In genomic region chr2:46615555-46616487, GRCh38 we compare ENCODE assay signal across 8 cellular contexts. TPM values are rescaled to one million over a fixed set of nuclear protein-coding genes. Genes with fewer than 3 reads are reported as not detected.
DNase-seq lines count a peak whose midpoint lies in the region; ATAC-seq and TF ChIP-seq lines count a peak whose summit lies in the region.

No MANE protein-coding gene starts in this region.

- no peak overlapping the region for H2BK20ac ChIP-seq in IMR-90 (ENCODE audit: low read depth, low read length)

- H3K4me3 ChIP-seq in DOHH2 (ENCODE audit: low read length) (peak overlapping the region; percentile 74), IMR-90 (ENCODE audit: insufficient read depth, low read depth, low read length) (peak overlapping the region; percentile 88), mesenchymal stem cell (ENCODE audit: insufficient read depth in 1 of 2, low read depth in 1 of 2, low read length in 2 of 2) (peak overlapping the region; percentile 74 to 90)
- peak overlapping the region; percentile 93 for H3K4me3 ChIP-seq in effector memory CD4-positive, alpha-beta T cell (ENCODE audit: insufficient read depth, low read depth, low read length, poor library complexity, severe bottlenecking)

- TF ChIP-seq CTCF in DOHH2 (IDR thresholded peaks at IDR 0.05; ENCODE audit: low read depth, low read length, poor library complexity, severe bottlenecking) (peak; percentile 57), IMR-90 (conservative IDR thresholded peaks at IDR 0.05; ENCODE audit: low read depth, low read length) (peak; percentile 30; the same call in 1 of the 2 replicates), WTC11 (IDR thresholded peaks at IDR 0.05) (no peak)

- H3K4me1 ChIP-seq in DOHH2 (ENCODE audit: control insufficient read depth, low read length) (peaks cover 36% of the 10 kb centered on the region), IMR-90 (ENCODE audit: control insufficient read depth, insufficient read depth, low read length) (no peaks in the 10 kb centered on the region; the same call in 1 of the 2 replicates), mesenchymal stem cell (ENCODE audit: control insufficient read depth, insufficient read depth, low read depth, low read length) (no peaks in the 10 kb centered on the region)
- peaks cover 10% of the 10 kb centered on the region for H3K4me1 ChIP-seq in effector memory CD4-positive, alpha-beta T cell (ENCODE audit: control insufficient read depth, insufficient read depth, low read length, poor library complexity, severe bottlenecking)

- H3K36me3 ChIP-seq in DOHH2 (ENCODE audit: control insufficient read depth, low read length) (peaks cover 25% of the 10 kb centered on the region), IMR-90 (ENCODE audit: control insufficient read depth, insufficient read depth, low read length) (peaks cover 7% of the 10 kb centered on the region), mesenchymal stem cell (ENCODE audit: control insufficient read depth in 1 of 2, insufficient read depth in 2 of 2, low read depth in 1 of 2, low read length in 2 of 2) (peaks cover 4 to 33% of the 10 kb centered on the region in 2 experiments)
- H3K36me3 ChIP-seq in effector memory CD4-positive, alpha-beta T cell (ENCODE audit: control insufficient read depth, insufficient read depth, low read length) = peaks cover 12% of the 10 kb centered on the region

- H3K23ac ChIP-seq in IMR-90 (ENCODE audit: low read depth, low read length) (peak overlapping the region; percentile 75), mesenchymal stem cell (ENCODE audit: low read length in 2 of 2) (peak overlapping the region in 1 of 2 experiments; percentile 97)

- H3K27me3 ChIP-seq in DOHH2 (ENCODE audit: control insufficient read depth, low read length) (no peaks in the 10 kb centered on the region), IMR-90 (ENCODE audit: control insufficient read depth, insufficient read depth, low read length) (no peaks in the 10 kb centered on the region), mesenchymal stem cell (ENCODE audit: control insufficient read depth in 1 of 2, insufficient read depth in 1 of 2, low read length in 2 of 2) (no peaks in the 10 kb centered on the region)
- H3K27me3 ChIP-seq in effector memory CD4-positive, alpha-beta T cell (replicated peaks; ENCODE audit: control insufficient read depth, insufficient read depth, low read length, poor library complexity, severe bottlenecking) = no peaks in the 10 kb centered on the region

- in situ Hi-C loops in IMR-90 (cut with MboI; ENCODE audit: low sequenced_read_pairs) = no loop called here

- H3K79me1 ChIP-seq in IMR-90 (ENCODE audit: low read depth in 1 of 2, low read length in 2 of 2) (peaks cover 18 to 33% of the 10 kb centered on the region in 2 experiments), mesenchymal stem cell (replicated peaks; ENCODE audit: low read length, poor library complexity, severe bottlenecking) (peaks cover 15% of the 10 kb centered on the region)

- POLR2A ChIA-PET in IMR-90 (lab: Charles Lee; ENCODE audit: unreplicated experiment) = no interaction called here
- POLR2A ChIA-PET in WTC11 (lab: Charles Lee) = no interaction called here

- WGBS in IMR-90 (ENCODE audit: extremely low coverage in 2 of 2, insufficient read length in 1 of 2), 2 experiments = no CpG with 5 or more reads among the region's 23 CpGs
- WGBS in mesenchymal stem cell = 12% methylated on average over 18 of the region's 23 CpGs

- H3K4me1 Mint-ChIP-seq in WTC11 = peaks cover 14% of the 10 kb centered on the region

- H3K18ac ChIP-seq in IMR-90 (ENCODE audit: low read depth, low read length) (no peak overlapping the region; the same call in 1 of the 2 replicates), mesenchymal stem cell (ENCODE audit: low read depth in 1 of 2, low read length in 2 of 2) (peak overlapping the region in 1 of 2 experiments; percentile 84)

- H3K14ac ChIP-seq in IMR-90 (replicated peaks; ENCODE audit: low read depth, low read length) = peak overlapping the region; percentile 13; the same call in 1 of the 2 replicates
- H3K14ac ChIP-seq in mesenchymal stem cell (ENCODE audit: low read length in 2 of 2) = peak overlapping the region in 1 of 2 experiments; percentile 27

- H4K20me1 ChIP-seq in DOHH2 (ENCODE audit: control insufficient read depth, insufficient read depth, low read depth, low read length) (no peaks in the 10 kb centered on the region), IMR-90 (ENCODE audit: insufficient read depth, low read length) (no peaks in the 10 kb centered on the region)

- no peak overlapping the region for H2BK120ac ChIP-seq in IMR-90 (ENCODE audit: low read depth, low read length)
- H2BK120ac ChIP-seq in mesenchymal stem cell (ENCODE audit: low read depth, low read length) = no peak overlapping the region

- H2AFZ ChIP-seq in IMR-90 (replicated peaks; ENCODE audit: low read length, poor library complexity) (peak overlapping the region; percentile 100), mesenchymal stem cell (ENCODE audit: low read depth, low read length) (peak overlapping the region; percentile 78)

- TF ChIP-seq POLR2A in IMR-90 (IDR thresholded peaks at IDR 0.05; ENCODE audit: low read depth, low read length) = no peak

- peaks cover 10% of the 10 kb centered on the region for H3K36me3 Mint-ChIP-seq in WTC11

- BruUV-seq in IMR-90 (replicated peaks; lab: Mats Ljungman, UMichigan) = TSS peak; percentile 44

- H4K91ac ChIP-seq in IMR-90 (ENCODE audit: insufficient read depth, low read depth, low read length) (no peak overlapping the region), mesenchymal stem cell (ENCODE audit: low read length) (no peak overlapping the region)

- H4K5ac ChIP-seq in IMR-90 (ENCODE audit: low read depth, low read length) = peak overlapping the region; percentile 9; the same call in 1 of the 2 replicates

- CTCF ChIA-PET in IMR-90 (lab: Yijun Ruan, JAX) = no interaction called here
- CTCF ChIA-PET in WTC11 (lab: Charles Lee) = no interaction called here

- H3K27me3 Mint-ChIP-seq in WTC11 (ENCODE audit: low read depth) = no peaks in the 10 kb centered on the region

- peak overlapping the region; percentile 66 for H3K27ac ChIP-seq in DOHH2 (ENCODE audit: low read depth, low read length)
- peak overlapping the region; percentile 71 for H3K27ac ChIP-seq in IMR-90 (ENCODE audit: insufficient read depth, low read length)
- peak overlapping the region; percentile 93 for H3K27ac ChIP-seq in effector memory CD4-positive, alpha-beta T cell (ENCODE audit: insufficient read depth, low read length, poor library complexity, severe bottlenecking)
- peak overlapping the region; percentile 9 for H3K27ac ChIP-seq in mesenchymal stem cell (ENCODE audit: low read length, poor library complexity, severe bottlenecking)
- H3K27ac ChIP-seq in temporal lobe (ENCODE audit: low read depth, low read length) = peak overlapping the region; percentile 80

- TF ChIP-seq RAD21 in IMR-90 (IDR thresholded peaks at IDR 0.05; ENCODE audit: low read length) = no peak

- peak overlapping the region; percentile 80 for H3K9ac ChIP-seq in IMR-90 (ENCODE audit: low read depth, low read length)
- H3K9ac ChIP-seq in mesenchymal stem cell (ENCODE audit: low read length) = peak overlapping the region; percentile 97

- peaks cover 51% of the 10 kb centered on the region for H3K79me2 ChIP-seq in DOHH2 (ENCODE audit: control insufficient read depth, low read length)

- H3K4me2 ChIP-seq in DOHH2 (ENCODE audit: low read length) = peak overlapping the region; percentile 71
- H3K4me2 ChIP-seq in IMR-90 (ENCODE audit: low read depth, low read length) = peak overlapping the region; percentile 96
- H3K4me2 ChIP-seq in mesenchymal stem cell (ENCODE audit: low read length, poor library complexity, severe bottlenecking) = peak overlapping the region; percentile 90

- peak overlapping the region; percentile 54; the same call in 1 of the 2 replicates for H3K56ac ChIP-seq in IMR-90 (ENCODE audit: extremely low read depth, insufficient read depth, low read length)

- H3K9me3 Mint-ChIP-seq in WTC11 = no peaks in the 10 kb centered on the region

- H2AK9ac ChIP-seq in IMR-90 (replicated peaks; ENCODE audit: low read depth, low read length, poor library complexity) = peak overlapping the region; percentile 93

- DNase-seq in IMR-90 (peak; percentile 14), WTC11 (ENCODE audit: low spot score) (no peak), mesenchymal stem cell (peak; percentile 46), NK-92 (lab: John Stamatoyannopoulos, UW; ENCODE audit: unreplicated experiment) (no peak)
- DNase-seq in effector memory CD4-positive, alpha-beta T cell = peak in 1 of 3 donors; percentile 2
- no peak for DNase-seq in stimulated activated naive CD4-positive, alpha-beta T cell treated with Interleukin-2 at 50 U/mL for 16 hours (lab: John Stamatoyannopoulos, UW)

- peak overlapping the region; percentile 96 for H3K27ac Mint-ChIP-seq in WTC11

- dilution Hi-C loops in IMR-90 (cut with HindIII; ENCODE audit: low sequenced_read_pairs, unreplicated experiment) = no loop called here

- H3K9me3 ChIP-seq in DOHH2 (ENCODE audit: control insufficient read depth, insufficient read depth, low read length) (no peaks in the 10 kb centered on the region), IMR-90 (ENCODE audit: control insufficient read depth, insufficient read depth, low read length) (no peaks in the 10 kb centered on the region), mesenchymal stem cell (ENCODE audit: control insufficient read depth, low read length) (no peaks in the 10 kb centered on the region)
- H3K9me3 ChIP-seq in effector memory CD4-positive, alpha-beta T cell (ENCODE audit: control insufficient read depth, low read length) = no peaks in the 10 kb centered on the region

- ATAC-seq in IMR-90 (ENCODE audit: low read depth) (no peak), WTC11 (peak; percentile 4)

- no peak overlapping the region for H2BK12ac ChIP-seq in mesenchymal stem cell (ENCODE audit: low read length in 2 of 2)

- H3K9me1 ChIP-seq in IMR-90 (ENCODE audit: insufficient read depth, low read length) = no peaks in the 10 kb centered on the region

- peak overlapping the region; percentile 79; the same call in 1 of the 2 replicates for H2AK5ac ChIP-seq in IMR-90 (ENCODE audit: low read depth, low read length)
- H2AK5ac ChIP-seq in mesenchymal stem cell (ENCODE audit: low read length, severe bottlenecking) = no peak overlapping the region

- peak overlapping the region; percentile 89 for H3K4me3 Mint-ChIP-seq in WTC11

- peaks cover 3% of the 10 kb centered on the region; the same call in 1 of the 2 replicates for H3F3A ChIP-seq in DOHH2 (ENCODE audit: control insufficient read depth, insufficient read depth)

- intact Hi-C loops in IMR-90 (cut with micrococcal nuclease) = no loop called here

- H4K8ac ChIP-seq in IMR-90 (ENCODE audit: low read depth in 2 of 2, low read length in 2 of 2) = peak overlapping the region; percentile 38 to 57; a peak in 3 of 4 replicates
- peak overlapping the region; percentile 83 for H4K8ac ChIP-seq in mesenchymal stem cell (ENCODE audit: low read length)

- no peaks in the 10 kb centered on the region for H3K9me2 ChIP-seq in DOHH2 (replicated peaks; ENCODE audit: control insufficient read depth, low read length)

- no peak overlapping the region for H2BK15ac ChIP-seq in IMR-90 (ENCODE audit: low read depth, low read length)
- H2BK15ac ChIP-seq in mesenchymal stem cell (ENCODE audit: low read depth, poor library complexity, severe bottlenecking) = no peak overlapping the region

- H3K4ac ChIP-seq in IMR-90 (ENCODE audit: low read depth, low read length) = peak overlapping the region; percentile 34
- H3K4ac ChIP-seq in mesenchymal stem cell (ENCODE audit: low read depth in 1 of 2, low read length in 2 of 2) = peak overlapping the region in 1 of 2 experiments; percentile 96

- peak overlapping the region; percentile 67 for H2BK5ac ChIP-seq in IMR-90 (ENCODE audit: low read depth, low read length, poor library complexity, severe bottlenecking)
- H2BK5ac ChIP-seq in mesenchymal stem cell (ENCODE audit: low read depth, low read length, poor library complexity, severe bottlenecking) = no peak overlapping the region

RNA-seq across cellular contexts. Expression of gene PIGF, which starts 1.0 kb away (rescaled TPM):
- 21.3 and 36.1 TPM in 2 replicates for total RNA-seq in IMR-90 (2012; rRNA removed)
- 19.0 and 22.7 TPM in 2 replicates for polyA plus RNA-seq in IMR-90 (2012; rRNA removed)
- 4.8 and 11.2 TPM in 2 replicates for polyA plus RNA-seq in IMR-90 (2012; cell fraction: cytosol; rRNA removed)
- polyA plus RNA-seq in IMR-90 (2012; cell fraction: nucleus; rRNA removed; ENCODE audit: low replicate concordance) = 3.0 and 25.7 TPM in 2 replicates
- total RNA-seq in WTC11 (2021) = 30.3 to 39.1 TPM (median 33.8 TPM) in 3 replicates
- polyA plus RNA-seq in mesenchymal stem cell (2013, experiment 1 of 2) = 21.3 TPM
- polyA plus RNA-seq in mesenchymal stem cell (2013, experiment 2 of 2) = 21.4 TPM
- 21.6 TPM for total RNA-seq in temporal lobe

RNA-seq across cellular contexts. Expression of gene CRIPT, which starts 1.2 kb away (rescaled TPM):
- total RNA-seq in IMR-90 (2012; rRNA removed) (4.5 and 18.3 TPM in 2 replicates), WTC11 (2021) (10.8 to 13.6 TPM (median 13.2 TPM) in 3 replicates), temporal lobe (25.3 TPM)
- polyA plus RNA-seq in IMR-90 (2012; rRNA removed) = 5.1 and 6.3 TPM in 2 replicates
- polyA plus RNA-seq in IMR-90 (2012; cell fraction: cytosol; rRNA removed) = 0.53 and 0.99 TPM in 2 replicates
- 0.17 and 2.4 TPM in 2 replicates for polyA plus RNA-seq in IMR-90 (2012; cell fraction: nucleus; rRNA removed; ENCODE audit: low replicate concordance)
- 8.3 TPM for polyA plus RNA-seq in mesenchymal stem cell (2013, experiment 1 of 2)
- 8.5 TPM for polyA plus RNA-seq in mesenchymal stem cell (2013, experiment 2 of 2)

Comparison
In these comparisons a context has a peak if more than half of its experiments do, and no peak if none do; other contexts are left out.
1. H3K27ac ChIP-seq: peak in every context shown above with its lines; median percentile 93 in effector memory CD4-positive, alpha-beta T cell; 80 in temporal lobe; 71 in IMR-90; 66 in DOHH2; 9 in mesenchymal stem cell.
2. DNase-seq: peak in IMR-90 (single experiment) and mesenchymal stem cell (single experiment); none in WTC11 (single experiment), NK-92 (single experiment) and stimulated activated naive CD4-positive, alpha-beta T cell treated with Interleukin-2 at 50 U/mL for 16 hours (single experiment).
3. Peak in every context shown above with its lines, with median percentiles within 50 percentile points of each other: H3K4me2 ChIP-seq and H3K4me3 ChIP-seq.